ENCODE assay signal across 1 cellular context in genomic region chr15:81091889-81092558, GRCh38.
TF ChIP-seq lines count a peak whose summit lies in the region.

No MANE protein-coding gene starts in this region.

TF ChIP-seq in HCT116, 20 proteins besides CTCF, POLR2A, EP300 and RAD21 (continued from another document):
- TF ChIP-seq, protein P1, sequence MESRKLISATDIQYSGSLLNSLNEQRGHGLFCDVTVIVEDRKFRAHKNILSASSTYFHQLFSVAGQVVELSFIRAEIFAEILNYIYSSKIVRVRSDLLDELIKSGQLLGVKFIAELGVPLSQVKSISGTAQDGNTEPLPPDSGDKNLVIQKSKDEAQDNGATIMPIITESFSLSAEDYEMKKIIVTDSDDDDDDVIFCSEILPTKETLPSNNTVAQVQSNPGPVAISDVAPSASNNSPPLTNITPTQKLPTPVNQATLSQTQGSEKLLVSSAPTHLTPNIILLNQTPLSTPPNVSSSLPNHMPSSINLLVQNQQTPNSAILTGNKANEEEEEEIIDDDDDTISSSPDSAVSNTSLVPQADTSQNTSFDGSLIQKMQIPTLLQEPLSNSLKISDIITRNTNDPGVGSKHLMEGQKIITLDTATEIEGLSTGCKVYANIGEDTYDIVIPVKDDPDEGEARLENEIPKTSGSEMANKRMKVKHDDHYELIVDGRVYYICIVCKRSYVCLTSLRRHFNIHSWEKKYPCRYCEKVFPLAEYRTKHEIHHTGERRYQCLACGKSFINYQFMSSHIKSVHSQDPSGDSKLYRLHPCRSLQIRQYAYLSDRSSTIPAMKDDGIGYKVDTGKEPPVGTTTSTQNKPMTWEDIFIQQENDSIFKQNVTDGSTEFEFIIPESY (IDR thresholded peaks at IDR 0.05; ENCODE audit: extremely low read depth, insufficient replicate concordance, low read length) = peak; percentile 8
- TF ChIP-seq, protein P2, sequence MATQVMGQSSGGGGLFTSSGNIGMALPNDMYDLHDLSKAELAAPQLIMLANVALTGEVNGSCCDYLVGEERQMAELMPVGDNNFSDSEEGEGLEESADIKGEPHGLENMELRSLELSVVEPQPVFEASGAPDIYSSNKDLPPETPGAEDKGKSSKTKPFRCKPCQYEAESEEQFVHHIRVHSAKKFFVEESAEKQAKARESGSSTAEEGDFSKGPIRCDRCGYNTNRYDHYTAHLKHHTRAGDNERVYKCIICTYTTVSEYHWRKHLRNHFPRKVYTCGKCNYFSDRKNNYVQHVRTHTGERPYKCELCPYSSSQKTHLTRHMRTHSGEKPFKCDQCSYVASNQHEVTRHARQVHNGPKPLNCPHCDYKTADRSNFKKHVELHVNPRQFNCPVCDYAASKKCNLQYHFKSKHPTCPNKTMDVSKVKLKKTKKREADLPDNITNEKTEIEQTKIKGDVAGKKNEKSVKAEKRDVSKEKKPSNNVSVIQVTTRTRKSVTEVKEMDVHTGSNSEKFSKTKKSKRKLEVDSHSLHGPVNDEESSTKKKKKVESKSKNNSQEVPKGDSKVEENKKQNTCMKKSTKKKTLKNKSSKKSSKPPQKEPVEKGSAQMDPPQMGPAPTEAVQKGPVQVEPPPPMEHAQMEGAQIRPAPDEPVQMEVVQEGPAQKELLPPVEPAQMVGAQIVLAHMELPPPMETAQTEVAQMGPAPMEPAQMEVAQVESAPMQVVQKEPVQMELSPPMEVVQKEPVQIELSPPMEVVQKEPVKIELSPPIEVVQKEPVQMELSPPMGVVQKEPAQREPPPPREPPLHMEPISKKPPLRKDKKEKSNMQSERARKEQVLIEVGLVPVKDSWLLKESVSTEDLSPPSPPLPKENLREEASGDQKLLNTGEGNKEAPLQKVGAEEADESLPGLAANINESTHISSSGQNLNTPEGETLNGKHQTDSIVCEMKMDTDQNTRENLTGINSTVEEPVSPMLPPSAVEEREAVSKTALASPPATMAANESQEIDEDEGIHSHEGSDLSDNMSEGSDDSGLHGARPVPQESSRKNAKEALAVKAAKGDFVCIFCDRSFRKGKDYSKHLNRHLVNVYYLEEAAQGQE (IDR thresholded peaks at IDR 0.05; ENCODE audit: low read depth) = no peak
